In genomic region chr9:134560206-134560605, GRCh38 we compare ENCODE assay signal across 30 cellular contexts.
DNase-seq lines count a peak whose midpoint lies in the region; ATAC-seq, FAIRE-seq and TF ChIP-seq lines count a peak whose summit lies in the region.
"Had no signal": no experiment of that assay in that cellular context is flagged by ENCODE, and none has a peak within 500 bp of the region (broad histone marks: within the 10 kb centered on the region; RNA-seq: fewer than 3 reads in every experiment).

No MANE protein-coding gene starts in this region.

- H3K79me2 ChIP-seq in HepG2 (ENCODE audit: insufficient read depth, low read length) = no peaks in the 10 kb centered on the region

- H3K4me3 ChIP-seq in right lobe of liver = no peak overlapping the region
- H3K4me3 ChIP-seq in HepG2 (replicated peaks in 1 of 3; ENCODE audit: insufficient read depth in 1 of 3, low read depth in 2 of 3, low read length in 3 of 3) = no peak overlapping the region
- no peak overlapping the region for H3K4me3 ChIP-seq in ascending aorta
- H3K4me3 ChIP-seq in mesenchymal stem cell (ENCODE audit: insufficient read depth in 1 of 2, low read depth in 1 of 2, low read length in 2 of 2) = no peak overlapping the region
- H3K4me3 ChIP-seq: esophagus squamous epithelium, skin epidermis, uterus had no signal

- H3K18ac ChIP-seq in mesenchymal stem cell (ENCODE audit: low read depth in 1 of 2, low read length in 2 of 2) = no peak overlapping the region

- TF ChIP-seq CTCF in right lobe of liver (IDR thresholded peaks at IDR 0.05) (no peak), HepG2 (CRISPR knock-in tag; IDR thresholded peaks at IDR 0.05) (no peak), ascending aorta (IDR thresholded peaks at IDR 0.05) (no peak)

- H2BK5ac ChIP-seq in mesenchymal stem cell (ENCODE audit: low read depth, low read length, poor library complexity, severe bottlenecking) = no peak overlapping the region

- BruUV-seq in HepG2 (replicated peaks; lab: Mats Ljungman, UMichigan) = no TSS peak

- WGBS in right lobe of liver (ENCODE audit: insufficient coverage, low coverage, low lambda C conversion rate, missing lambda C conversion rate) = 61% methylated on average over 5 of the region's 5 CpGs
- 14% methylated on average over 5 of the region's 5 CpGs for WGBS in HepG2 (ENCODE audit: low lambda C conversion rate)
- WGBS in mesenchymal stem cell = over 99% methylated on average over 5 of the region's 5 CpGs

- no peak overlapping the region for H2BK15ac ChIP-seq in mesenchymal stem cell (ENCODE audit: low read depth, poor library complexity, severe bottlenecking)

- no peak overlapping the region for H3K23ac ChIP-seq in mesenchymal stem cell (ENCODE audit: low read length in 2 of 2)

- FAIRE-seq in HepG2 (lab: Jason Lieb, UNC) = no peak
- FAIRE-seq: astrocyte, endometrium, GM12891 had no signal

- CTCF ChIA-PET in HepG2 (lab: Yijun Ruan, JAX; ENCODE audit: low intra/inter-chr PET ratio, low total read pairs) = no interaction called here

- H3K27me3 ChIP-seq in right lobe of liver (no peaks in the 10 kb centered on the region), HepG2 (ENCODE audit: control insufficient read depth in 1 of 2, insufficient read depth in 2 of 2, low read length in 2 of 2) (peaks cover 3 to 71% of the 10 kb centered on the region in 2 experiments; a peak in 3 of 5 replicates), ascending aorta (no peaks in the 10 kb centered on the region), mesenchymal stem cell (ENCODE audit: control insufficient read depth in 1 of 2, insufficient read depth in 1 of 2, low read length in 2 of 2) (peaks cover 0 to 32% of the 10 kb centered on the region in 2 experiments)
- H3K27me3 ChIP-seq: esophagus squamous epithelium, foreskin keratinocyte, uterus had no signal

- H2AFZ ChIP-seq in HepG2 (ENCODE audit: low read length) (no peak overlapping the region), mesenchymal stem cell (ENCODE audit: low read depth, low read length) (no peak overlapping the region)

- no peak overlapping the region for H3K9ac ChIP-seq in HepG2 (ENCODE audit: insufficient read depth, low read depth, low read length)
- H3K9ac ChIP-seq in mesenchymal stem cell (ENCODE audit: low read length) = no peak overlapping the region

- H4K20me1 ChIP-seq in HepG2 (ENCODE audit: insufficient read depth, low read length) = no peaks in the 10 kb centered on the region

- no peak overlapping the region for H3K14ac ChIP-seq in mesenchymal stem cell (ENCODE audit: low read length in 2 of 2)

- H3K4ac ChIP-seq in mesenchymal stem cell (ENCODE audit: low read depth in 1 of 2, low read length in 2 of 2) = no peak overlapping the region

- H3K4me1 ChIP-seq in right lobe of liver = no peaks in the 10 kb centered on the region
- no peaks in the 10 kb centered on the region for H3K4me1 ChIP-seq in HepG2 (ENCODE audit: insufficient read depth, low read length)
- H3K4me1 ChIP-seq in ascending aorta = no peaks in the 10 kb centered on the region
- H3K4me1 ChIP-seq in mesenchymal stem cell (ENCODE audit: control insufficient read depth, insufficient read depth, low read depth, low read length) = peaks cover 19% of the 10 kb centered on the region
- H3K4me1 ChIP-seq: esophagus squamous epithelium, foreskin keratinocyte, uterus had no signal

- H2BK120ac ChIP-seq in mesenchymal stem cell (ENCODE audit: low read depth, low read length) = no peak overlapping the region

- TF ChIP-seq POLR2A in right lobe of liver (IDR thresholded peaks at IDR 0.05) (no peak), HepG2 (IDR thresholded peaks at IDR 0.05; ENCODE audit: insufficient read depth in 1 of 2, low read depth in 2 of 2, low read length in 2 of 2) (no peak)

- H3K27ac ChIP-seq in right lobe of liver (no peak overlapping the region), HepG2 (ENCODE audit: extremely low read length, insufficient read depth, low read length) (no peak overlapping the region), ascending aorta (no peak overlapping the region), mesenchymal stem cell (ENCODE audit: low read length, poor library complexity, severe bottlenecking) (no peak overlapping the region)
- H3K27ac ChIP-seq: esophagus squamous epithelium, foreskin keratinocyte, skin epidermis, uterus had no signal

- no peak overlapping the region for H4K91ac ChIP-seq in mesenchymal stem cell (ENCODE audit: low read length)

- H4K8ac ChIP-seq in mesenchymal stem cell (ENCODE audit: low read length) = no peak overlapping the region

- DNase-seq in right lobe of liver (peak in 2 of 3 donors; percentile 2 to 41), HepG2 (ENCODE audit: low spot score) (no peak), ascending aorta (ENCODE audit: low spot score in 2 of 2) (peak; percentile 3 to 28), mesenchymal stem cell (no peak), Ammon's horn (ENCODE audit: low spot score) (no peak)
- DNase-seq: activated CD4-positive, alpha-beta T cell treated with anti-CD3 and anti-CD28 coated beads, Interleukin-2, amount 50 U/mL, for 48 hours; activated CD4-positive, CD25-positive, alpha-beta regulatory T cell treated with anti-CD3 and anti-CD28 coated beads, Interleukin-2, amount 50 U/mL, for 72 hours; activated naive CD8-positive, alpha-beta T cell treated with anti-CD3 and anti-CD28 coated beads for 36 hours; central memory CD4-positive, alpha-beta T cell; dermis blood vessel endothelial cell; esophagus squamous epithelium; foreskin keratinocyte; H7; Karpas-422; NCI-H1417 treated with DMSO at 0.1 percent for 48 hours; NCI-H2029 treated with DMSO at 0.1 percent for 48 hours; NCI-H524; nephron progenitor cell; stimulated activated naive CD4-positive, alpha-beta T cell; T-helper 17 cell had no signal

- no peaks in the 10 kb centered on the region for H3K79me1 ChIP-seq in mesenchymal stem cell (replicated peaks; ENCODE audit: low read length, poor library complexity, severe bottlenecking)

- H3K9me3 ChIP-seq in right lobe of liver (no peaks in the 10 kb centered on the region), HepG2 (ENCODE audit: low read length) (no peaks in the 10 kb centered on the region), ascending aorta (no peaks in the 10 kb centered on the region), mesenchymal stem cell (ENCODE audit: control insufficient read depth, low read length) (no peaks in the 10 kb centered on the region)
- H3K9me3 ChIP-seq: esophagus squamous epithelium, uterus had no signal

- intact Hi-C loops in right lobe of liver (cut with DNase I) (no loop called here), HepG2 (cut with micrococcal nuclease; ENCODE audit: unreplicated experiment) (no loop called here), ascending aorta (cut with DNase I) (no loop called here)

- ATAC-seq in right lobe of liver (no peak), HepG2 (no peak), GM21423 (IDR thresholded peaks at IDR 0.05; ENCODE audit: unreplicated experiment) (no peak), GM21825 (IDR thresholded peaks at IDR 0.05; ENCODE audit: unreplicated experiment) (no peak), HG03457 (IDR thresholded peaks at IDR 0.05; ENCODE audit: unreplicated experiment) (no peak)
- ATAC-seq: activated T-helper 17 cell treated with anti-CD3 and anti-CD28 coated beads, Interleukin-2, amount 50 U/mL, for 72 hours; foreskin keratinocyte; SK-N-SH treated with all-trans-retinoic acid at 6 μM for 48 hours; T-helper 17 cell had no signal

- H2BK12ac ChIP-seq in mesenchymal stem cell (ENCODE audit: low read length in 2 of 2) = no peak overlapping the region

- H3K36me3 ChIP-seq in right lobe of liver (no peaks in the 10 kb centered on the region), HepG2 (replicated peaks in 1 of 2; ENCODE audit: control insufficient read depth in 1 of 2, insufficient read depth in 2 of 2, low read length in 2 of 2) (no peaks in the 10 kb centered on the region), ascending aorta (no peaks in the 10 kb centered on the region), mesenchymal stem cell (ENCODE audit: control insufficient read depth in 1 of 2, insufficient read depth in 2 of 2, low read depth in 1 of 2, low read length in 2 of 2) (no peaks in the 10 kb centered on the region)
- H3K36me3 ChIP-seq: esophagus squamous epithelium, uterus had no signal

- H3K4me2 ChIP-seq in HepG2 (ENCODE audit: low read depth, low read length) = no peak overlapping the region
- no peak overlapping the region for H3K4me2 ChIP-seq in mesenchymal stem cell (ENCODE audit: low read length, poor library complexity, severe bottlenecking)

- TF ChIP-seq EP300 in HepG2 (IDR thresholded peaks at IDR 0.05; ENCODE audit: low read depth in 2 of 2, low read length in 2 of 2) = no peak
- TF ChIP-seq EP300 in HepG2 (CRISPR knock-in tag; IDR thresholded peaks at IDR 0.05; ENCODE audit: borderline replicate concordance) = no peak

- H2AK5ac ChIP-seq in mesenchymal stem cell (ENCODE audit: low read length, severe bottlenecking) = peak overlapping the region; percentile 69

- POLR2A ChIA-PET in HepG2 (lab: Yijun Ruan, JAX) = no interaction called here

- in situ Hi-C loops in HepG2 (cut with HindIII; ENCODE audit: extremely low pct_ligation_motif_present, low pct_unique_long_range_greater_than_20kb) = no loop called here

- no peak for TF ChIP-seq RAD21 in HepG2 (CRISPR knock-in tag; IDR thresholded peaks at IDR 0.05)

TF ChIP-seq in HepG2, 621 proteins besides CTCF, POLR2A, EP300 and RAD21 (continues in another document):
- TF ChIP-seq THAP8 (CRISPR knock-in tag; IDR thresholded peaks at IDR 0.05; ENCODE audit: borderline replicate concordance) = no peak

Comparison
In these comparisons a context has a peak if more than half of its experiments do, and no peak if none do; other contexts are left out.
1. DNase-seq: peak in right lobe of liver (2 of 3) and ascending aorta (2 of 2); none in HepG2 (single experiment), mesenchymal stem cell (single experiment) and Ammon's horn (single experiment).